Comparison of ENCODE assay signal across 17 cellular contexts in genomic region chr2:72936669-72937355, GRCh38. TPM values are rescaled to one million over a fixed set of nuclear protein-coding genes. Genes with fewer than 3 reads are reported as not detected.
DNase-seq lines count a peak whose midpoint lies in the region; ATAC-seq, FAIRE-seq and TF ChIP-seq lines count a peak whose summit lies in the region.
"Had no signal": no experiment of that assay in that cellular context is flagged by ENCODE, and none has a peak within 500 bp of the region (broad histone marks: within the 10 kb centered on the region; RNA-seq: fewer than 3 reads in every experiment).

No MANE protein-coding gene starts in this region.

- H3K27me3 ChIP-seq in H1 (replicated peaks in 1 of 4; ENCODE audit: control insufficient read depth in 3 of 4, extremely low read depth in 1 of 4, insufficient read depth in 3 of 4, low read length in 3 of 4) (peaks cover 0 to 13% (median 5%) of the 10 kb centered on the region in 4 experiments; a peak in 3 of 7 replicates), Peyer's patch (no peaks in the 10 kb centered on the region)

- peak overlapping the region; percentile 60 for H4K91ac ChIP-seq in H1 (replicated peaks; ENCODE audit: insufficient read length, low read length)

- H3K18ac ChIP-seq in H1 (ENCODE audit: extremely low read depth, low read length) = no peak overlapping the region

- H4K8ac ChIP-seq in H1 (ENCODE audit: extremely low read depth, insufficient read depth, low read length) = peak overlapping the region; percentile 42; the same call in 1 of the 2 replicates

- H3K4ac ChIP-seq in H1 (replicated peaks; ENCODE audit: insufficient read length, low read depth, low read length) = no peak overlapping the region

- H3K9ac ChIP-seq in H1 (replicated peaks in 1 of 4; ENCODE audit: extremely low read depth in 1 of 4, low read depth in 3 of 4, low read length in 3 of 4) = no peak overlapping the region

- no peaks in the 10 kb centered on the region for H3K23me2 ChIP-seq in H1 (ENCODE audit: low read depth, low read length)

- WGBS in H1 (ENCODE audit: extremely low coverage in 1 of 2, insufficient coverage in 1 of 2, insufficient read length in 1 of 2, insufficient replicate concordance in 2 of 2, low coverage in 1 of 2, low lambda C conversion rate in 2 of 2, missing lambda C conversion rate in 1 of 2), 2 experiments = 76% methylated on average over 17 of the region's 19 CpGs; no CpG with 5 or more reads in 1 of the 2 experiments

- H2BK120ac ChIP-seq in H1 (replicated peaks; ENCODE audit: low read depth, low read length) = no peak overlapping the region

- H2AK5ac ChIP-seq in H1 (ENCODE audit: low read depth, low read length) = peak overlapping the region; percentile 83

- no peak for TF ChIP-seq EP300 in H1 (IDR thresholded peaks at IDR 0.05; ENCODE audit: borderline replicate concordance in 1 of 2, low read depth in 2 of 2, low read length in 2 of 2)

- DNase-seq in NCI-H1417 (lab: John Stamatoyannopoulos, UW) (peak in 2 of 3 experiments; percentile 75 to 82), NCI-H1417 treated with DMSO at 0.1 percent for 48 hours (lab: John Stamatoyannopoulos, UW) (no peak), H1 (ENCODE audit: low read depth in 1 of 2, low spot score in 2 of 2) (no peak), posterior vena cava (ENCODE audit: low spot score) (peak; percentile 52), Peyer's patch (no peak), UCSD-AML1 (lab: John Stamatoyannopoulos, UW; ENCODE audit: unreplicated experiment) (no peak)
- DNase-seq: 8988T, IMR-90, NCI-H1105 treated with DMSO at 0.1 percent for 48 hours, NCI-H1930, NCI-H774, SIG-M5 had no signal

- H4K20me1 ChIP-seq in H1 (replicated peaks in 1 of 2; ENCODE audit: control insufficient read depth in 1 of 2, insufficient read depth in 2 of 2, low read length in 2 of 2) = no peaks in the 10 kb centered on the region

- no peak for FAIRE-seq in H1 (lab: Jason Lieb, UNC)
- FAIRE-seq: H54 had no signal

- no peak overlapping the region for H2AFZ ChIP-seq in H1 (ENCODE audit: low read length)

- intact Hi-C loops in posterior vena cava (cut with DNase I) = no loop called here

- no peak for ATAC-seq in GM21515 (IDR thresholded peaks at IDR 0.05; ENCODE audit: unreplicated experiment)

- H3K36me3 ChIP-seq in HEK293 (ENCODE audit: control insufficient read depth in 2 of 2, insufficient read depth in 1 of 2, low read length in 2 of 2) = no peaks in the 10 kb centered on the region
- H3K36me3 ChIP-seq in H1 (ENCODE audit: control insufficient read depth in 2 of 4, insufficient read depth in 4 of 4, low read length in 3 of 4) = no peaks in the 10 kb centered on the region
- no peaks in the 10 kb centered on the region for H3K36me3 ChIP-seq in Peyer's patch

- no peak overlapping the region for H3K56ac ChIP-seq in H1 (replicated peaks; ENCODE audit: insufficient read length, low read depth, low read length)

- CTCF ChIA-PET in HEK293 (lab: Yijun Ruan, JAX) = interaction anchor here (0.6 to 8.6 kb wide), 5 partner anchors 8 to 227 kb away, joined by 3 to 85 read pairs (median 5); no protein-coding TSS in a partner anchor
- CTCF ChIA-PET in H1 (lab: Charles Lee; ENCODE audit: partially characterized antibody) = interaction anchor here (0.8 to 25.6 kb wide), 14 partner anchors 10 to 276 kb away, joined by 3 to 490 read pairs (median 7); partner anchors contain the start of gene SPR

- H3K79me1 ChIP-seq in H1 (ENCODE audit: low read depth, low read length) = no peaks in the 10 kb centered on the region

- H2BK12ac ChIP-seq in H1 (ENCODE audit: low read depth, low read length) = peak overlapping the region; percentile 99; the same call in 1 of the 2 replicates

- POLR2A ChIA-PET in HEK293 (lab: Yijun Ruan, JAX) = interaction anchor here (0.7 kb wide), 1 partner anchor 19 kb away, joined by 3 read pairs; no protein-coding TSS in a partner anchor
- POLR2A ChIA-PET in H1 (lab: Charles Lee; ENCODE audit: partially characterized antibody) = interaction anchor here (0.9 to 2.6 kb wide), 4 partner anchors 15 to 38 kb away, joined by 3 to 11 read pairs (median 4); partner anchors contain the start of gene EMX1

- no peak overlapping the region for H3K23ac ChIP-seq in H1 (ENCODE audit: insufficient read length)

- H3K9me3 ChIP-seq in HEK293 (ENCODE audit: control insufficient read depth, insufficient read depth, low read depth, low read length) = no peaks in the 10 kb centered on the region
- no peaks in the 10 kb centered on the region for H3K9me3 ChIP-seq in H1 (ENCODE audit: insufficient read depth in 2 of 2, low read depth in 1 of 2, low read length in 1 of 2)
- H3K9me3 ChIP-seq in Peyer's patch = no peaks in the 10 kb centered on the region

- H4K5ac ChIP-seq in H1 (ENCODE audit: insufficient read length, low read depth, low read length) = no peak overlapping the region

- H3K4me3 ChIP-seq in HEK293 (ENCODE audit: low read depth, low read length) (no peak overlapping the region), H1 (ENCODE audit: extremely low read depth in 1 of 4, insufficient read depth in 2 of 4, low read depth in 3 of 4, low read length in 4 of 4) (no peak overlapping the region), Peyer's patch (no peak overlapping the region)

- TF ChIP-seq POLR2A in H1 (IDR thresholded peaks at IDR 0.05; ENCODE audit: control extremely low read depth in 1 of 2, low read depth in 2 of 2, low read length in 2 of 2) (no peak), Peyer's patch (IDR thresholded peaks at IDR 0.05) (no peak)

- no peak overlapping the region for H3K27ac ChIP-seq in HEK293 (ENCODE audit: extremely low read depth, low read depth, low read length)
- H3K27ac ChIP-seq in H1 (ENCODE audit: low read depth, low read length) = no peak overlapping the region
- H3K27ac ChIP-seq in Peyer's patch = no peak overlapping the region

- peaks cover 5% of the 10 kb centered on the region; the same call in 1 of the 2 replicates for H3K4me1 ChIP-seq in HEK293 (ENCODE audit: control insufficient read depth, insufficient read depth, low read length)
- H3K4me1 ChIP-seq in H1 (replicated peaks in 1 of 4; ENCODE audit: control insufficient read depth in 3 of 4, insufficient read depth in 4 of 4, low read length in 3 of 4) = peaks cover 0 to 22% (median 15%) of the 10 kb centered on the region in 4 experiments; a peak in 6 of 7 replicates
- peaks cover 0 to 8% (median 2%) of the 10 kb centered on the region in 4 donors for H3K4me1 ChIP-seq in Peyer's patch

- H3K4me2 ChIP-seq in H1 (ENCODE audit: insufficient read depth in 1 of 2, low read depth in 2 of 2, low read length in 2 of 2) = no peak overlapping the region

- peak overlapping the region; percentile 60; the same call in 1 of the 2 replicates for H2BK5ac ChIP-seq in H1 (ENCODE audit: low read depth, low read length)

- no peak for TF ChIP-seq RAD21 in H1 (IDR thresholded peaks at IDR 0.05 in 1 of 2, conservative IDR thresholded peaks at IDR 0.05 in 1 of 2; ENCODE audit: low read depth in 2 of 2, low read length in 2 of 2)

- H2BK15ac ChIP-seq in H1 (ENCODE audit: low read length) = peak overlapping the region; percentile 97; the same call in 1 of the 2 replicates

- no peaks in the 10 kb centered on the region for H3K79me2 ChIP-seq in H1 (ENCODE audit: control insufficient read depth in 1 of 2, insufficient read depth in 2 of 2, low read length in 2 of 2)

- peak overlapping the region; percentile 80; the same call in 1 of the 2 replicates for H2BK20ac ChIP-seq in H1 (ENCODE audit: low read length)

- TF ChIP-seq CTCF in HEK293 (tag by site-specific recombination; IDR thresholded peaks at IDR 0.05) (no peak), H1 (IDR thresholded peaks at IDR 0.05; ENCODE audit: control extremely low read depth in 1 of 3, insufficient read depth in 1 of 3, low read depth in 1 of 3, low read length in 3 of 3) (no peak), Peyer's patch (IDR thresholded peaks at IDR 0.05) (no peak)

- H3K14ac ChIP-seq in H1 (ENCODE audit: insufficient read length) = no peak overlapping the region

TF ChIP-seq in HEK293, 187 proteins besides CTCF, POLR2A, EP300 and RAD21:
- 0 out of 2 replicates have a peak, but pooled peaks have one; percentile 32 for TF ChIP-seq SCRT2 (tag by site-specific recombination; IDR thresholded peaks at IDR 0.05)
- no peak for TF ChIP-seq ZNF670 (tag by site-specific recombination; IDR thresholded peaks at IDR 0.05; ENCODE audit: low read depth)
- TF ChIP-seq BCL11B (tag by site-specific recombination; IDR thresholded peaks at IDR 0.05; ENCODE audit: low read depth) = no peak

TF ChIP-seq in H1, 55 proteins besides CTCF, POLR2A, EP300 and RAD21 (continues in another document):
- TF ChIP-seq HDAC2 (IDR thresholded peaks at IDR 0.05; ENCODE audit: borderline replicate concordance in 1 of 2, low read depth in 2 of 2, low read length in 2 of 2) (no peak), NANOG (IDR thresholded peaks at IDR 0.05; ENCODE audit: insufficient read depth, low read depth, low read length, poor library complexity, severe bottlenecking) (no peak), RBBP5 (IDR thresholded peaks at IDR 0.05; ENCODE audit: borderline replicate concordance, low read depth, low read length) (no peak), SIN3A (conservative IDR thresholded peaks at IDR 0.05 in 1 of 2, IDR thresholded peaks at IDR 0.05 in 1 of 2; ENCODE audit: low read depth in 1 of 2, low read length in 2 of 2) (no peak), POU5F1 (IDR thresholded peaks at IDR 0.05; ENCODE audit: low read depth, low read length) (no peak)

RNA-seq across cellular contexts. Expression of gene EMX1, which starts 19.5 kb away (rescaled TPM):
- 4.8 and 4.9 TPM in 2 replicates for total RNA-seq in H1 (2021; fragmentation: NEBNext Ultra II Directional; extraction: Animal tissue kit (Norgen Biotek cat#: 25700))
- 2.4 and 3.3 TPM in 2 replicates for polyA plus RNA-seq in H1 (2011; rRNA removed)
- polyA plus RNA-seq in H1 (2011; cell fraction: cytosol; rRNA removed) = 2.8 TPM
- 3.5 TPM for polyA plus RNA-seq in H1 (2011; cell fraction: nucleus; rRNA removed)
- 2.2 to 3.8 TPM (median 3.0 TPM) in 4 replicates for polyA plus RNA-seq in H1 (2012, experiment 1 of 2)
- polyA plus RNA-seq in H1 (2012, experiment 2 of 2) = 1.8 TPM
- polyA plus RNA-seq in H1 (2013, experiment 1 of 2) = 3.2 TPM
- polyA plus RNA-seq in H1 (2013, experiment 2 of 2) = 3.2 TPM
- polyA minus RNA-seq in H1 (2011; rRNA and poly(A)+ RNA removed) = 1.1 and 2.1 TPM in 2 replicates
- 3.4 TPM for polyA minus RNA-seq in H1 (2011; cell fraction: cytosol; rRNA and poly(A)+ RNA removed)
- polyA minus RNA-seq in H1 (2011; cell fraction: nucleus; rRNA and poly(A)+ RNA removed) = 3.5 TPM
- total RNA-seq in posterior vena cava (not detected), Peyer's patch (10 to 100 TPM in 1 of 4 donors, 1 to 10 TPM in 2, not detected in 1; 1.1 to 10.0 (median 3.4) TPM)
- total RNA-seq: IMR-90, LHCN-M2, NCI-H460 had no signal
- polyA plus RNA-seq: IMR-90 had no signal

RNA-seq across cellular contexts. Expression of gene SPR, which starts 49.6 kb away (rescaled TPM):
- total RNA-seq in H1 (2021; fragmentation: NEBNext Ultra II Directional; extraction: Animal tissue kit (Norgen Biotek cat#: 25700)) = 10.7 and 11.5 TPM in 2 replicates
- polyA plus RNA-seq in H1 (2011; rRNA removed) = 4.2 and 4.5 TPM in 2 replicates
- 8.9 TPM for polyA plus RNA-seq in H1 (2011; cell fraction: cytosol; rRNA removed)
- polyA plus RNA-seq in H1 (2011; cell fraction: nucleus; rRNA removed) = 5.4 TPM
- 7.2 to 11.0 TPM (median 10.2 TPM) in 4 replicates for polyA plus RNA-seq in H1 (2012, experiment 1 of 2)
- 9.2 TPM for polyA plus RNA-seq in H1 (2012, experiment 2 of 2)
- polyA plus RNA-seq in H1 (2013, experiment 1 of 2) = 5.3 TPM
- polyA plus RNA-seq in H1 (2013, experiment 2 of 2) = 6.1 TPM
- 2.3 and 4.9 TPM in 2 replicates for polyA minus RNA-seq in H1 (2011; rRNA and poly(A)+ RNA removed)
- 4.0 TPM for polyA minus RNA-seq in H1 (2011; cell fraction: cytosol; rRNA and poly(A)+ RNA removed)
- 2.3 TPM for polyA minus RNA-seq in H1 (2011; cell fraction: nucleus; rRNA and poly(A)+ RNA removed)
- total RNA-seq in posterior vena cava (10 to 100 TPM; 14.3 to 15.7 TPM), Peyer's patch (10 to 100 TPM; 28.1 to 66.0 (median 52.1) TPM)

Comparison
In these comparisons a context has a peak if more than half of its experiments do, and no peak if none do; other contexts are left out.
1. DNase-seq: peak in NCI-H1417 (2 of 3) and posterior vena cava (single experiment); none in NCI-H1417 treated with DMSO at 0.1 percent for 48 hours (single experiment), H1 (0 of 2), Peyer's patch (0 of 3) and UCSD-AML1 (single experiment).